Comparison of ENCODE assay signal across 8 cellular contexts in genomic region chr4:148376151-148376550, GRCh38.
DNase-seq lines count a peak whose midpoint lies in the region; ATAC-seq and TF ChIP-seq lines count a peak whose summit lies in the region.

No MANE protein-coding gene starts in this region.

- peak overlapping the region; percentile 52 to 95 (median 94) for H3K27ac Mint-ChIP-seq in nephron

- no peaks in the 10 kb centered on the region for H3K9me3 Mint-ChIP-seq in nephron

- ATAC-seq in HG02973 (IDR thresholded peaks at IDR 0.05; ENCODE audit: unreplicated experiment) = no peak

- H3K27me3 Mint-ChIP-seq in nephron (ENCODE audit: low read depth) = no peaks in the 10 kb centered on the region

- DNase-seq in activated CD8-positive, alpha-beta memory T cell treated with anti-CD3 and anti-CD28 coated beads, Interleukin-2, amount 50 U/mL, for 1 hour (ENCODE audit: extremely low read depth) = peak; percentile 21
- no peak for DNase-seq in activated CD8-positive, alpha-beta memory T cell treated with anti-CD3 and anti-CD28 coated beads for 24 hours
- DNase-seq in OCI-M1 (lab: John Stamatoyannopoulos, UW) (peak; percentile 83), AG20443 (ENCODE audit: low spot score) (no peak), NCI-H524 treated with DMSO at 0.1 percent for 48 hours (lab: John Stamatoyannopoulos, UW) (no peak)
- peak; percentile 17 for DNase-seq in effector CD8-positive, alpha-beta T cell (lab: John Stamatoyannopoulos, UW)

- H3K4me1 Mint-ChIP-seq in nephron = peaks cover 15% of the 10 kb centered on the region

- no peak for TF ChIP-seq CTCF in nephron (IDR thresholded peaks at IDR 0.05; ENCODE audit: unreplicated experiment in 3 of 3)

- peak overlapping the region in 2 of 3 experiments; percentile 10 to 41 for H3K4me3 Mint-ChIP-seq in nephron

- no peaks in the 10 kb centered on the region for H3K36me3 Mint-ChIP-seq in nephron (ENCODE audit: low read depth)

Comparison
In these comparisons a context has a peak if more than half of its experiments do, and no peak if none do; other contexts are left out.
1. DNase-seq: peak in activated CD8-positive, alpha-beta memory T cell treated with anti-CD3 and anti-CD28 coated beads, Interleukin-2, amount 50 U/mL, for 1 hour (single experiment), OCI-M1 (single experiment) and effector CD8-positive, alpha-beta T cell (single experiment); none in activated CD8-positive, alpha-beta memory T cell treated with anti-CD3 and anti-CD28 coated beads for 24 hours (single experiment), AG20443 (single experiment) and NCI-H524 treated with DMSO at 0.1 percent for 48 hours (single experiment).